Comparison of ENCODE assay signal across 1 cellular context in the genomic region with DNA sequence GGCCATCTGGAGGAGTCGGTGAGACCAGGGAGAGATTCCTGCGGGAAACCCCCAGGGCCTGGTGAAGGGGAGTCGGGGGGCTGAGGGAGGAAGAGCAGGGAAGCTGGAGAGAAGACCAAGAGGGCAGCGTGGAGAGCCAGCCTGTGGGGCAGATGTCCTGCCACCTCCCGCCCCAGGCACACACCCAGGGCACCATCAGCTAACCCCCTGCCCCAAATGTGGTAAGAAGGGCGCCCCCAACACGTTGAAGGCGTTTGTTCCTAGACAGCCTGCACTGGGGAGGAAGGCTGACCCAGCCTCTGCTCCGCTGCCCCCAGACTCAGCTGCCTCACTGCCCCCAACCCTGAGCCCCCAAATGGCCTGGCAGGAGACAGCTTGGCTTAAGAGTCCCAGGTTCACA.
TF ChIP-seq lines count a peak whose summit lies in the region.

No MANE protein-coding gene starts in this region.

TF ChIP-seq in WTC11, 78 proteins besides CTCF, POLR2A, EP300 and RAD21 (continued from another document):
- TF ChIP-seq, protein P1, sequence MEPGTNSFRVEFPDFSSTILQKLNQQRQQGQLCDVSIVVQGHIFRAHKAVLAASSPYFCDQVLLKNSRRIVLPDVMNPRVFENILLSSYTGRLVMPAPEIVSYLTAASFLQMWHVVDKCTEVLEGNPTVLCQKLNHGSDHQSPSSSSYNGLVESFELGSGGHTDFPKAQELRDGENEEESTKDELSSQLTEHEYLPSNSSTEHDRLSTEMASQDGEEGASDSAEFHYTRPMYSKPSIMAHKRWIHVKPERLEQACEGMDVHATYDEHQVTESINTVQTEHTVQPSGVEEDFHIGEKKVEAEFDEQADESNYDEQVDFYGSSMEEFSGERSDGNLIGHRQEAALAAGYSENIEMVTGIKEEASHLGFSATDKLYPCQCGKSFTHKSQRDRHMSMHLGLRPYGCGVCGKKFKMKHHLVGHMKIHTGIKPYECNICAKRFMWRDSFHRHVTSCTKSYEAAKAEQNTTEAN (CRISPR knock-in tag; IDR thresholded peaks at IDR 0.05), result no peak
- TF ChIP-seq RORB (CRISPR knock-in tag; IDR thresholded peaks at IDR 0.05), result no peak
- TF ChIP-seq, protein P2, sequence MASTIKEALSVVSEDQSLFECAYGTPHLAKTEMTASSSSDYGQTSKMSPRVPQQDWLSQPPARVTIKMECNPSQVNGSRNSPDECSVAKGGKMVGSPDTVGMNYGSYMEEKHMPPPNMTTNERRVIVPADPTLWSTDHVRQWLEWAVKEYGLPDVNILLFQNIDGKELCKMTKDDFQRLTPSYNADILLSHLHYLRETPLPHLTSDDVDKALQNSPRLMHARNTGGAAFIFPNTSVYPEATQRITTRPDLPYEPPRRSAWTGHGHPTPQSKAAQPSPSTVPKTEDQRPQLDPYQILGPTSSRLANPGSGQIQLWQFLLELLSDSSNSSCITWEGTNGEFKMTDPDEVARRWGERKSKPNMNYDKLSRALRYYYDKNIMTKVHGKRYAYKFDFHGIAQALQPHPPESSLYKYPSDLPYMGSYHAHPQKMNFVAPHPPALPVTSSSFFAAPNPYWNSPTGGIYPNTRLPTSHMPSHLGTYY (CRISPR knock-in tag; IDR thresholded peaks at IDR 0.05), result no peak
- TF ChIP-seq, protein P3, sequence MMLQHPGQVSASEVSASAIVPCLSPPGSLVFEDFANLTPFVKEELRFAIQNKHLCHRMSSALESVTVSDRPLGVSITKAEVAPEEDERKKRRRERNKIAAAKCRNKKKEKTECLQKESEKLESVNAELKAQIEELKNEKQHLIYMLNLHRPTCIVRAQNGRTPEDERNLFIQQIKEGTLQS (CRISPR knock-in tag; conservative IDR thresholded peaks at IDR 0.05), result no peak
- TF ChIP-seq ZNF138 (CRISPR knock-in tag; conservative IDR thresholded peaks at IDR 0.05), result no peak
- no peak for TF ChIP-seq ZNF317 (CRISPR knock-in tag; IDR thresholded peaks at IDR 0.05; ENCODE audit: borderline replicate concordance, low read depth)
- no peak for TF ChIP-seq SMAD3 (CRISPR knock-in tag; IDR thresholded peaks at IDR 0.05; ENCODE audit: borderline replicate concordance)
- TF ChIP-seq, protein P4, sequence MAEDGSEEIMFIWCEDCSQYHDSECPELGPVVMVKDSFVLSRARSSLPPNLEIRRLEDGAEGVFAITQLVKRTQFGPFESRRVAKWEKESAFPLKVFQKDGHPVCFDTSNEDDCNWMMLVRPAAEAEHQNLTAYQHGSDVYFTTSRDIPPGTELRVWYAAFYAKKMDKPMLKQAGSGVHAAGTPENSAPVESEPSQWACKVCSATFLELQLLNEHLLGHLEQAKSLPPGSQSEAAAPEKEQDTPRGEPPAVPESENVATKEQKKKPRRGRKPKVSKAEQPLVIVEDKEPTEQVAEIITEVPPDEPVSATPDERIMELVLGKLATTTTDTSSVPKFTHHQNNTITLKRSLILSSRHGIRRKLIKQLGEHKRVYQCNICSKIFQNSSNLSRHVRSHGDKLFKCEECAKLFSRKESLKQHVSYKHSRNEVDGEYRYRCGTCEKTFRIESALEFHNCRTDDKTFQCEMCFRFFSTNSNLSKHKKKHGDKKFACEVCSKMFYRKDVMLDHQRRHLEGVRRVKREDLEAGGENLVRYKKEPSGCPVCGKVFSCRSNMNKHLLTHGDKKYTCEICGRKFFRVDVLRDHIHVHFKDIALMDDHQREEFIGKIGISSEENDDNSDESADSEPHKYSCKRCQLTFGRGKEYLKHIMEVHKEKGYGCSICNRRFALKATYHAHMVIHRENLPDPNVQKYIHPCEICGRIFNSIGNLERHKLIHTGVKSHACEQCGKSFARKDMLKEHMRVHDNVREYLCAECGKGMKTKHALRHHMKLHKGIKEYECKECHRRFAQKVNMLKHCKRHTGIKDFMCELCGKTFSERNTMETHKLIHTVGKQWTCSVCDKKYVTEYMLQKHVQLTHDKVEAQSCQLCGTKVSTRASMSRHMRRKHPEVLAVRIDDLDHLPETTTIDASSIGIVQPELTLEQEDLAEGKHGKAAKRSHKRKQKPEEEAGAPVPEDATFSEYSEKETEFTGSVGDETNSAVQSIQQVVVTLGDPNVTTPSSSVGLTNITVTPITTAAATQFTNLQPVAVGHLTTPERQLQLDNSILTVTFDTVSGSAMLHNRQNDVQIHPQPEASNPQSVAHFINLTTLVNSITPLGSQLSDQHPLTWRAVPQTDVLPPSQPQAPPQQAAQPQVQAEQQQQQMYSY (CRISPR knock-in tag; IDR thresholded peaks at IDR 0.05), result no peak
- no peak for TF ChIP-seq NR3C1 (CRISPR knock-in tag; conservative IDR thresholded peaks at IDR 0.05; ENCODE audit: low read depth)
- no peak for TF ChIP-seq NFATC4 (CRISPR knock-in tag; IDR thresholded peaks at IDR 0.05)
- no peak for TF ChIP-seq ATF1 (CRISPR knock-in tag; IDR thresholded peaks at IDR 0.05)
